11 cellular contexts compared by ENCODE assay signal in genomic region chr1:93350322-93350721, GRCh38. TPM values are rescaled to one million over a fixed set of nuclear protein-coding genes. Genes with fewer than 3 reads are reported as not detected.
DNase-seq lines count a peak whose midpoint lies in the region; ATAC-seq, FAIRE-seq and TF ChIP-seq lines count a peak whose summit lies in the region.
"Had no signal": no experiment of that assay in that cellular context is flagged by ENCODE, and none has a peak within 500 bp of the region (broad histone marks: within the 10 kb centered on the region; RNA-seq: fewer than 3 reads in every experiment).

No MANE protein-coding gene starts in this region.

- DNase-seq in activated CD4-positive, alpha-beta T cell treated with anti-CD3 and anti-CD28 coated beads for 36 hours = no peak
- no peak for DNase-seq in activated CD4-positive, alpha-beta T cell treated with anti-CD3 and anti-CD28 coated beads for 4 hours
- peak; percentile 22 for DNase-seq in OCI-LY7 (ENCODE audit: low spot score)
- DNase-seq in endothelial cell of umbilical vein (ENCODE audit: low read depth, low spot score) = no peak
- DNase-seq in NCI-H82 treated with DMSO at 0.1 percent for 48 hours (lab: John Stamatoyannopoulos, UW; ENCODE audit: unreplicated experiment) = no peak
- DNase-seq: SHP77; stimulated activated CD4-positive, alpha-beta T cell treated with anti-CD3 and anti-CD28 coated beads, Interleukin-2, amount 100 ng/mL, for 48 hours; thyroid gland had no signal

- dilution Hi-C loops in endothelial cell of umbilical vein (cut with MboI; ENCODE audit: extremely low pct_ligation_motif_present, low sequenced_read_pairs) = no loop called here

- no peaks in the 10 kb centered on the region for H3K9me3 Mint-ChIP-seq in activated CD4-positive, alpha-beta T cell treated with anti-CD3 and anti-CD28 coated beads for 36 hours (ENCODE audit: low read depth)

- H3K27me3 ChIP-seq in endothelial cell of umbilical vein (ENCODE audit: control insufficient read depth in 2 of 2, insufficient read depth in 2 of 2, low read length in 2 of 2) (no peaks in the 10 kb centered on the region), skeletal muscle satellite cell (ENCODE audit: control insufficient read depth, insufficient read depth, low read length) (no peaks in the 10 kb centered on the region)
- H3K27me3 ChIP-seq: thyroid gland had no signal

- H3K27ac ChIP-seq in OCI-LY7 (ENCODE audit: low read depth, low read length, poor library complexity, severe bottlenecking) (no peak overlapping the region), endothelial cell of umbilical vein (ENCODE audit: insufficient read depth, low read depth, low read length) (no peak overlapping the region)
- H3K27ac ChIP-seq: thyroid gland had no signal

- peaks cover 46% of the 10 kb centered on the region for H3K4me1 Mint-ChIP-seq in activated CD4-positive, alpha-beta T cell treated with anti-CD3 and anti-CD28 coated beads for 36 hours

- intact Hi-C loops in activated CD4-positive, alpha-beta T cell treated with anti-CD3 and anti-CD28 coated beads for 36 hours (cut with DNase I, micrococcal nuclease) = no loop called here
- intact Hi-C loops in OCI-LY7 (cut with micrococcal nuclease; ENCODE audit: unreplicated experiment) (no loop called here), endothelial cell of umbilical vein (cut with micrococcal nuclease) (no loop called here)

- no peak for TF ChIP-seq CTCF in OCI-LY7 (conservative IDR thresholded peaks at IDR 0.05; ENCODE audit: low read length)
- TF ChIP-seq CTCF in endothelial cell of umbilical vein (IDR thresholded peaks at IDR 0.05; ENCODE audit: extremely low read depth in 1 of 2, insufficient read depth in 1 of 2, low read depth in 1 of 2, low read length in 2 of 2) = no peak

- H3K4me2 ChIP-seq in OCI-LY7 (ENCODE audit: low read length) = peak overlapping the region; percentile 77
- H3K4me2 ChIP-seq in endothelial cell of umbilical vein (ENCODE audit: insufficient read depth, low read length) = peak overlapping the region; percentile 99
- H3K4me2 ChIP-seq in skeletal muscle satellite cell (ENCODE audit: low read length) = peak overlapping the region; percentile 92

- peaks cover 47% of the 10 kb centered on the region for H4K20me1 ChIP-seq in OCI-LY7 (ENCODE audit: insufficient read depth, low read length)
- no peaks in the 10 kb centered on the region for H4K20me1 ChIP-seq in endothelial cell of umbilical vein (replicated peaks; ENCODE audit: control insufficient read depth, extremely low read depth, insufficient read depth, low read length)

- H3K9ac ChIP-seq in endothelial cell of umbilical vein (replicated peaks; ENCODE audit: extremely low read depth, insufficient read depth, low read length) (no peak overlapping the region), skeletal muscle satellite cell (ENCODE audit: low read depth, low read length) (peak overlapping the region; percentile 99)

- H3K36me3 Mint-ChIP-seq in activated CD4-positive, alpha-beta T cell treated with anti-CD3 and anti-CD28 coated beads for 36 hours (ENCODE audit: low read depth) = peaks cover 54% of the 10 kb centered on the region

- H3K79me2 ChIP-seq in OCI-LY7 (ENCODE audit: insufficient read depth, low read depth, low read length) (peaks cover 98% of the 10 kb centered on the region), endothelial cell of umbilical vein (ENCODE audit: control insufficient read depth, insufficient read depth, low read length) (peaks cover 93% of the 10 kb centered on the region)

- FAIRE-seq in endothelial cell of umbilical vein (lab: Jason Lieb, UNC) = no peak

- H2AFZ ChIP-seq in OCI-LY7 (ENCODE audit: low read length) = no peak overlapping the region
- no peak overlapping the region for H2AFZ ChIP-seq in endothelial cell of umbilical vein (ENCODE audit: low read depth, low read length)

- H3K4me1 ChIP-seq in OCI-LY7 (ENCODE audit: insufficient read depth, low read length, poor library complexity, severe bottlenecking) (peaks cover 42% of the 10 kb centered on the region), endothelial cell of umbilical vein (ENCODE audit: control insufficient read depth, extremely low read depth, insufficient read depth, low read length) (peaks cover 14% of the 10 kb centered on the region), skeletal muscle satellite cell (ENCODE audit: control insufficient read depth, insufficient read depth, low read length) (peaks cover 27% of the 10 kb centered on the region)

- no peaks in the 10 kb centered on the region for H3K9me2 ChIP-seq in OCI-LY7 (ENCODE audit: insufficient read depth, low read length)

- ATAC-seq in activated CD4-positive, alpha-beta T cell treated with anti-CD3 and anti-CD28 coated beads for 36 hours = no peak
- ATAC-seq in GM21737 (IDR thresholded peaks at IDR 0.05; ENCODE audit: unreplicated experiment) = no peak
- ATAC-seq in HG03378 (IDR thresholded peaks at IDR 0.05; ENCODE audit: unreplicated experiment) = no peak

- POLR2A ChIA-PET in activated CD4-positive, alpha-beta T cell treated with anti-CD3 and anti-CD28 coated beads for 36 hours (lab: Charles Lee) = interaction anchor here (0.6 kb wide), 1 partner anchor 1046 kb away, joined by 4 read pairs; no protein-coding TSS in a partner anchor
- POLR2A ChIA-PET in OCI-LY7 (lab: Charles Lee) (interaction anchor here (0.6 to 1.3 kb wide), 4 partner anchors 8 to 394 kb away, joined by 3 to 4 read pairs (median 4); no protein-coding TSS in a partner anchor), endothelial cell of umbilical vein (lab: Charles Lee) (no interaction called here)

- H3K9me3 ChIP-seq in OCI-LY7 (ENCODE audit: low read length) (no peaks in the 10 kb centered on the region), endothelial cell of umbilical vein (replicated peaks; ENCODE audit: control insufficient read depth, insufficient read depth, low read length) (no peaks in the 10 kb centered on the region), skeletal muscle satellite cell (replicated peaks; ENCODE audit: low read length) (no peaks in the 10 kb centered on the region)
- H3K9me3 ChIP-seq: thyroid gland had no signal

- H3K36me3 ChIP-seq in OCI-LY7 (ENCODE audit: insufficient read depth, low read length) (peaks cover 82% of the 10 kb centered on the region), endothelial cell of umbilical vein (ENCODE audit: control insufficient read depth in 2 of 2, extremely low read depth in 1 of 2, insufficient read depth in 2 of 2, low read length in 2 of 2) (peaks cover 0 to 14% of the 10 kb centered on the region in 2 experiments), skeletal muscle satellite cell (ENCODE audit: insufficient read depth, low read length) (peaks cover 21% of the 10 kb centered on the region)

- H3K4me3 ChIP-seq in OCI-LY7 (ENCODE audit: low read depth, low read length, poor library complexity, severe bottlenecking) (peak overlapping the region; percentile 87), endothelial cell of umbilical vein (replicated peaks in 1 of 3; ENCODE audit: insufficient read depth in 1 of 3, low read depth in 1 of 3, low read length in 3 of 3) (no peak overlapping the region), skeletal muscle satellite cell (ENCODE audit: low read length) (peak overlapping the region; percentile 97)
- H3K4me3 ChIP-seq: thyroid gland had no signal

- no TSS peak for BruUV-seq in OCI-LY7 (replicated peaks; lab: Mats Ljungman, UMichigan)
- BruUV-seq in endothelial cell of umbilical vein (replicated peaks; lab: Mats Ljungman, UMichigan) = no TSS peak

- CTCF ChIA-PET in activated CD4-positive, alpha-beta T cell treated with anti-CD3 and anti-CD28 coated beads for 36 hours (lab: Charles Lee) = interaction anchor here (1.1 kb wide), 1 partner anchor 14 kb away, joined by 3 read pairs; no protein-coding TSS in a partner anchor
- CTCF ChIA-PET in OCI-LY7 (lab: Charles Lee; ENCODE audit: unreplicated experiment) (no interaction called here), endothelial cell of umbilical vein (lab: Charles Lee) (interaction anchor here (1.3 kb wide), 1 partner anchor 46 kb away, joined by 5 read pairs; no protein-coding TSS in a partner anchor)

- H3K4me3 Mint-ChIP-seq in activated CD4-positive, alpha-beta T cell treated with anti-CD3 and anti-CD28 coated beads for 36 hours = peak overlapping the region; percentile 97

- no peaks in the 10 kb centered on the region for H3K27me3 Mint-ChIP-seq in activated CD4-positive, alpha-beta T cell treated with anti-CD3 and anti-CD28 coated beads for 36 hours

- no peak for TF ChIP-seq POLR2A in endothelial cell of umbilical vein (IDR thresholded peaks at IDR 0.05; ENCODE audit: low read depth, low read length)

- peak overlapping the region; percentile 77 for H3K27ac Mint-ChIP-seq in activated CD4-positive, alpha-beta T cell treated with anti-CD3 and anti-CD28 coated beads for 36 hours

- H3K9me1 ChIP-seq in endothelial cell of umbilical vein (replicated peaks; ENCODE audit: control insufficient read depth, extremely low read depth, insufficient read depth, low read length) = no peaks in the 10 kb centered on the region

TF ChIP-seq in endothelial cell of umbilical vein, 7 proteins besides CTCF, POLR2A, EP300 and RAD21:
- TF ChIP-seq MAX (IDR thresholded peaks at IDR 0.05; ENCODE audit: insufficient read depth, insufficient read length) = no peak
TF ChIP-seq in endothelial cell of umbilical vein: peak in this region for 0.

RNA-seq across cellular contexts. Expression of gene DR1, which starts 4.6 kb away (rescaled TPM):
- total RNA-seq in activated CD4-positive, alpha-beta T cell treated with anti-CD3 and anti-CD28 coated beads for 36 hours = 10 to 100 TPM; 84.8 to 95.3 TPM
- total RNA-seq in OCI-LY7 (2014; rRNA removed; shearing (Covaris generic)) = 61.3 and 81.3 TPM in 2 replicates
- total RNA-seq in OCI-LY7 (2022) (90.4 and 102 TPM in 2 replicates), endothelial cell of umbilical vein (49.4 and 52.2 TPM in 2 replicates)
- 9.1 and 11.7 TPM in 2 replicates for polyA plus RNA-seq in endothelial cell of umbilical vein
- 20.7 and 20.8 TPM in 2 replicates for polyA plus RNA-seq in endothelial cell of umbilical vein (2011; cell fraction: cytosol; rRNA removed)
- polyA plus RNA-seq in endothelial cell of umbilical vein (2011; cell fraction: nucleus; rRNA removed) = 10.1 and 13.6 TPM in 2 replicates
- polyA plus RNA-seq in endothelial cell of umbilical vein (2012) = 27.8 and 40.9 TPM in 2 replicates
- polyA minus RNA-seq in endothelial cell of umbilical vein = 24.6 and 28.0 TPM in 2 replicates
- 48.9 TPM for polyA minus RNA-seq in endothelial cell of umbilical vein (2011; cell fraction: cytosol; rRNA and poly(A)+ RNA removed)
- 13.8 and 20.2 TPM in 2 replicates for polyA minus RNA-seq in endothelial cell of umbilical vein (2011; cell fraction: nucleus; rRNA and poly(A)+ RNA removed)
- 39.5 and 44.1 TPM in 2 replicates for total RNA-seq in skeletal muscle satellite cell (2012; rRNA removed)

Comparison
In these comparisons a context has a peak if more than half of its experiments do, and no peak if none do; other contexts are left out.
1. H3K4me3 ChIP-seq: peak in OCI-LY7 (single experiment) and skeletal muscle satellite cell (single experiment); none in endothelial cell of umbilical vein (0 of 3).
2. Peak in every context shown above with its lines, with median percentiles within 50 percentile points of each other: H3K4me2 ChIP-seq.